17 cellular contexts compared by ENCODE assay signal in the genomic region with DNA sequence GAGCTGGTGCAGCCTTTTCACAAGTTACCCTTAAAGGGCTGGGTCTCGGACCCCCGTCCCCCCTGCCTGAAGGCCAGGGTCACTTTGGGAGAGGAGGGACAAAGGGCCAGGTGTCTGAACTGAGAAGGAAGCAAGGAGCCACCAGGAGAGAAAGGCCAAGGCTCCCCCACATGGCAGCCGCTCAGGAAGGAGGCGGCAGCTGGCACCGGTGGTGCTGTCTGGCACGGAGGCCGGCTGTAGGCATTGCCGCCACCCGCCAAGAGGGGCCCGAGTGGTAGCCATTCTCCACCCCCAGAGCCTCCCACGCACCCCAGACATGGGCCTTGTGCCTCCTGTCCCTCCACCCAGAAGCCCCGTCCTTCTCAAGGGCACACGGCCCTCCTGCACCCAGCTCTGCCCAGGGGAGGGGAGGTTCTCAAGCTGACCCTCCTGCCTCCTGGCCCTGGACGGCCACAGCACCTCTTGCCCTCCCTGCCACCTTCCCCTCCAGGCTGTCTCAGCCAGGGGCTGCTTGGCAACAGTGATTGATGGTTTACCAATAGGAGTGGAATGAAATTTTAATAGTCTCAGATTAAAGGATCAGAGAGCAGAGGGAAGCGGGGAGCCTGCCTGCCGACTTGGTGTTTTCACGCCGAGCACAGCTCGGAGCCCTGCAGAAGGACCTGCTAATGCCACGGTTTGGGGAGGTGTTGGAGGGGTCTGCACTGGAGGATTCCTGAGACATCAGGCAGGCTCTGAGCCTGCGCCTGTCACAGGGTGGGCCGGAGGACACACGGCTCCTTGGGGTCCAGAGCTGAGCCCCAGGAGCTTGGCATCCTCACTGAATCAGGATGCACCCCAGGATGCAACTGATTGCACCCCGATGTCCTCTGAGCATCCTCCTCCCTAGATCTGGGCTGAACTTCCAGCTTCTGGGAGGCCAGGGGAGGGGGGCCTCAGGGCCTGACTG.
"Had no signal": no experiment of that assay in that cellular context is flagged by ENCODE, and none has a peak within 500 bp of the region (broad histone marks: within the 10 kb centered on the region; RNA-seq: fewer than 3 reads in every experiment).

No MANE protein-coding gene starts in this region.

- H3K36me3 ChIP-seq: cardiac muscle cell, esophagus muscularis mucosa, lower lobe of right lung, ovary had no signal

- H3K9me3 ChIP-seq: lower lobe of right lung, ovary had no signal

- H3K4me1 ChIP-seq: lower lobe of right lung had no signal

- H3K9me3 Mint-ChIP-seq: activated CD4-positive, alpha-beta memory T cell treated with anti-CD3 and anti-CD28 coated beads for 36 hours; activated naive CD4-positive, alpha-beta T cell treated with anti-CD3 and anti-CD28 coated beads, Interleukin-2, amount 50 U/mL, for 72 hours; activated T-cell treated with anti-CD3 and anti-CD28 coated beads, Interleukin-2, amount 50 U/mL, for 24 hours; neural crest cell; stimulated activated naive CD8-positive, alpha-beta T cell treated with anti-CD3 and anti-CD28 coated beads, Interleukin-15, amount 100 ng/mL, for 72 hours; type B pancreatic cell had no signal

- H3K27ac Mint-ChIP-seq: activated CD4-positive, alpha-beta memory T cell treated with anti-CD3 and anti-CD28 coated beads for 36 hours; activated CD8-positive, alpha-beta memory T cell treated with anti-CD3 and anti-CD28 coated beads, Interleukin-2, amount 10 ng/mL, durations not matched to agents 7 days and 5 days; activated naive CD4-positive, alpha-beta T cell treated with anti-CD3 and anti-CD28 coated beads, Interleukin-2, amount 50 U/mL, for 72 hours; activated T-cell treated with anti-CD3 and anti-CD28 coated beads, Interleukin-2, amount 50 U/mL, for 24 hours; stimulated activated naive CD8-positive, alpha-beta T cell treated with anti-CD3 and anti-CD28 coated beads, Interleukin-15, amount 100 ng/mL, for 72 hours; type B pancreatic cell had no signal

- ATAC-seq: activated CD8-positive, alpha-beta memory T cell treated with anti-CD3 and anti-CD28 coated beads, Interleukin-2, amount 10 ng/mL, durations not matched to agents 7 days and 5 days; activated naive CD4-positive, alpha-beta T cell treated with anti-CD3 and anti-CD28 coated beads, Interleukin-2, amount 50 U/mL, for 72 hours; lower lobe of right lung; sciatic nerve; stimulated activated naive CD8-positive, alpha-beta T cell treated with anti-CD3 and anti-CD28 coated beads, Interleukin-15, amount 100 ng/mL, for 72 hours had no signal

- H3K36me3 Mint-ChIP-seq: activated CD4-positive, alpha-beta memory T cell treated with anti-CD3 and anti-CD28 coated beads for 36 hours; activated CD8-positive, alpha-beta memory T cell treated with anti-CD3 and anti-CD28 coated beads, Interleukin-2, amount 10 ng/mL, durations not matched to agents 7 days and 5 days; activated naive CD4-positive, alpha-beta T cell treated with anti-CD3 and anti-CD28 coated beads, Interleukin-2, amount 50 U/mL, for 72 hours; type B pancreatic cell had no signal

- DNase-seq: activated CD4-positive, alpha-beta memory T cell treated with anti-CD3 and anti-CD28 coated beads for 36 hours; activated CD8-positive, alpha-beta memory T cell treated with anti-CD3 and anti-CD28 coated beads, Interleukin-2, amount 10 ng/mL, durations not matched to agents 7 days and 5 days; activated T-cell treated with anti-CD3 and anti-CD28 coated beads, Interleukin-2, amount 50 U/mL, for 24 hours; kidney glomerular epithelial cell; lower lobe of right lung; stimulated activated CD4-positive, alpha-beta T cell treated with anti-CD3 and anti-CD28 coated beads, Interleukin-1b, Interleukin-23, amount 100 ng/mL, for 48 hours; stimulated activated naive CD8-positive, alpha-beta T cell treated with anti-CD3 and anti-CD28 coated beads, Interleukin-15, amount 100 ng/mL, for 72 hours; T1000 had no signal

- H3K4me1 Mint-ChIP-seq: neural crest cell had no signal

- H3K4me3 ChIP-seq: cardiac muscle cell, coronary artery, esophagus muscularis mucosa, lower lobe of right lung, ovary had no signal

- H3K4me3 Mint-ChIP-seq: activated CD4-positive, alpha-beta memory T cell treated with anti-CD3 and anti-CD28 coated beads for 36 hours; activated CD8-positive, alpha-beta memory T cell treated with anti-CD3 and anti-CD28 coated beads, Interleukin-2, amount 10 ng/mL, durations not matched to agents 7 days and 5 days; activated T-cell treated with anti-CD3 and anti-CD28 coated beads, Interleukin-2, amount 50 U/mL, for 24 hours; neural crest cell; stimulated activated naive CD8-positive, alpha-beta T cell treated with anti-CD3 and anti-CD28 coated beads, Interleukin-15, amount 100 ng/mL, for 72 hours; type B pancreatic cell had no signal

- H3K27me3 ChIP-seq: cardiac muscle cell, ovary had no signal

- H3K27ac ChIP-seq: coronary artery, esophagus muscularis mucosa, lower lobe of right lung, ovary, VCaP had no signal
